1 cellular context compared by ENCODE assay signal in genomic region chr19:11485245-11485837, GRCh38.
TF ChIP-seq lines count a peak whose summit lies in the region.

No MANE protein-coding gene starts in this region.

TF ChIP-seq in WTC11, 78 proteins besides CTCF, POLR2A, EP300 and RAD21 (continued from another document):
- no peak for TF ChIP-seq ZNF281 (CRISPR knock-in tag; IDR thresholded peaks at IDR 0.05)
- TF ChIP-seq FOXJ3 (CRISPR knock-in tag; IDR thresholded peaks at IDR 0.05; ENCODE audit: borderline replicate concordance) = no peak
- no peak for TF ChIP-seq TCF7 (CRISPR knock-in tag; IDR thresholded peaks at IDR 0.05; ENCODE audit: low read depth)
- TF ChIP-seq, protein P1, sequence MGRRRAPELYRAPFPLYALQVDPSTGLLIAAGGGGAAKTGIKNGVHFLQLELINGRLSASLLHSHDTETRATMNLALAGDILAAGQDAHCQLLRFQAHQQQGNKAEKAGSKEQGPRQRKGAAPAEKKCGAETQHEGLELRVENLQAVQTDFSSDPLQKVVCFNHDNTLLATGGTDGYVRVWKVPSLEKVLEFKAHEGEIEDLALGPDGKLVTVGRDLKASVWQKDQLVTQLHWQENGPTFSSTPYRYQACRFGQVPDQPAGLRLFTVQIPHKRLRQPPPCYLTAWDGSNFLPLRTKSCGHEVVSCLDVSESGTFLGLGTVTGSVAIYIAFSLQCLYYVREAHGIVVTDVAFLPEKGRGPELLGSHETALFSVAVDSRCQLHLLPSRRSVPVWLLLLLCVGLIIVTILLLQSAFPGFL (CRISPR knock-in tag; IDR thresholded peaks at IDR 0.05; ENCODE audit: borderline replicate concordance) = no peak
- TF ChIP-seq SMAD4 (CRISPR knock-in tag; IDR thresholded peaks at IDR 0.05) = no peak
- no peak for TF ChIP-seq JUN (CRISPR knock-in tag; IDR thresholded peaks at IDR 0.05)
- no peak for TF ChIP-seq TP53 (CRISPR knock-in tag; IDR thresholded peaks at IDR 0.05)
- TF ChIP-seq FOXP1 (CRISPR knock-in tag; IDR thresholded peaks at IDR 0.05; ENCODE audit: borderline replicate concordance) = no peak
TF ChIP-seq in WTC11: peak in this region for 0.
